9 cellular contexts compared by ENCODE assay signal in the genomic region with DNA sequence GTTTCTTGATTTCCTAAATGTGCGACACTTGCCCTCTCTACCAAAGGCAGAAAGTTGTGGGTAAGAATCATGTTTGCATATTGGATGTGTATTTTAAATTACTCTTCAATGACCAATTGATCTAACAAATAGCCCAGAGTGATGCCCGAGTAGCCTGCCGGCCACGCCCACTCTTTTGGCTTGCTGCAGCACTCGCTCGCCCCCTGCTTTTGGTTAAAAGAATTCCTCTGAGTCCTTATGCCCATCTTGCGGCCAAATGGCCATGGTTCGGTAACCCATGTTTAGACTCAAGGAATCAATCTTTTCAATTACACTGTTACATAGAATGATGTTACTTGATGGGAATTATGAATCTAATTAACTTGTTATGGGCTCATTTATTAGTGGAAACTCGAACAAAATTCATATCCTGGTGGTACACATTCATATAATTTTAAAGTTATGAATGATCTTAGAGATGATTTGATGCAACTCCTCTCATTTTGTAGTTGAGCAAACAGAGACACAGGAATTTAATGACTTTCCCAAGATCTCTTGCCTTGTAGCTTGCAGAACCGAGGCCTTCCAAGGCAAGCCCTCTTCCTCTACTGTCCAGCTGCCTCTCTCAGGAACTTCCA. TPM values are rescaled to one million over a fixed set of nuclear protein-coding genes. Genes with fewer than 3 reads are reported as not detected.
DNase-seq lines count a peak whose midpoint lies in the region; ATAC-seq and TF ChIP-seq lines count a peak whose summit lies in the region.
"Had no signal": no experiment of that assay in that cellular context is flagged by ENCODE, and none has a peak within 500 bp of the region (broad histone marks: within the 10 kb centered on the region; RNA-seq: fewer than 3 reads in every experiment).

No MANE protein-coding gene starts in this region.

- no peaks in the 10 kb centered on the region for H3K9me2 ChIP-seq in OCI-LY1 (ENCODE audit: low read depth, low read length)

- H3K4me3 Mint-ChIP-seq in CD8-positive, alpha-beta memory T cell = peak overlapping the region in 1 of 7 donors; percentile 49
- no peak overlapping the region for H3K4me3 Mint-ChIP-seq in neural progenitor cell
- H3K4me3 Mint-ChIP-seq: T-cell had no signal

- ATAC-seq in GM18870 (IDR thresholded peaks at IDR 0.05; ENCODE audit: unreplicated experiment) = peak; percentile 88
- ATAC-seq in HG02970 (IDR thresholded peaks at IDR 0.05; ENCODE audit: low FRiP score, unreplicated experiment) = peak; percentile 94
- ATAC-seq: T-cell had no signal

- CTCF ChIA-PET in CD8-positive, alpha-beta memory T cell (lab: Charles Lee) = no interaction called here

- no peak overlapping the region for H3K27ac ChIP-seq in CD8-positive, alpha-beta memory T cell (ENCODE audit: low read depth, low read length)
- no peak overlapping the region for H3K27ac ChIP-seq in OCI-LY1 (ENCODE audit: low read depth, low read length, poor library complexity, severe bottlenecking)
- H3K27ac ChIP-seq in neural progenitor cell = no peak overlapping the region

- H3K27me3 Mint-ChIP-seq in CD8-positive, alpha-beta memory T cell = no peaks in the 10 kb centered on the region
- H3K27me3 Mint-ChIP-seq in neural progenitor cell (ENCODE audit: insufficient read depth, low read depth) = peaks cover 2% of the 10 kb centered on the region
- H3K27me3 Mint-ChIP-seq: T-cell had no signal

- no peaks in the 10 kb centered on the region for H4K20me1 ChIP-seq in OCI-LY1 (ENCODE audit: insufficient read depth, low read length)
- H4K20me1 ChIP-seq in neural progenitor cell (ENCODE audit: low read depth) = no peaks in the 10 kb centered on the region

- no peak overlapping the region for H3K4me3 ChIP-seq in CD8-positive, alpha-beta memory T cell (ENCODE audit: low read length)
- no peak overlapping the region for H3K4me3 ChIP-seq in OCI-LY1 (ENCODE audit: low read depth, low read length, poor library complexity, severe bottlenecking)
- no peak overlapping the region for H3K4me3 ChIP-seq in neural progenitor cell

- H3K79me2 ChIP-seq in OCI-LY1 (ENCODE audit: insufficient read depth, low read length) = no peaks in the 10 kb centered on the region
- no peaks in the 10 kb centered on the region for H3K79me2 ChIP-seq in neural progenitor cell (ENCODE audit: low read depth)

- H3K27me3 ChIP-seq in CD8-positive, alpha-beta memory T cell (ENCODE audit: insufficient read depth, low read length, poor library complexity, severe bottlenecking) = no peaks in the 10 kb centered on the region
- H3K27me3 ChIP-seq in OCI-LY1 (ENCODE audit: insufficient read depth, low read length) (no peaks in the 10 kb centered on the region), neural progenitor cell (no peaks in the 10 kb centered on the region)

- H2AFZ ChIP-seq in OCI-LY1 (ENCODE audit: low read length) (no peak overlapping the region), neural progenitor cell (replicated peaks) (no peak overlapping the region)

- H3K36me3 Mint-ChIP-seq in CD8-positive, alpha-beta memory T cell = peaks cover 1 to 12% (median 3%) of the 10 kb centered on the region in 3 donors
- H3K36me3 Mint-ChIP-seq in neural progenitor cell = peaks cover 2% of the 10 kb centered on the region

- H3K4me1 Mint-ChIP-seq in CD8-positive, alpha-beta memory T cell = peaks cover 0 to 5% (median 0%) of the 10 kb centered on the region in 3 donors
- H3K4me1 Mint-ChIP-seq in neural progenitor cell = peaks cover 2% of the 10 kb centered on the region

- H3K4me2 ChIP-seq in OCI-LY1 (ENCODE audit: low read length) (no peak overlapping the region), neural progenitor cell (no peak overlapping the region)

- H3F3A ChIP-seq in OCI-LY1 (ENCODE audit: insufficient read depth, low read length) = no peaks in the 10 kb centered on the region
- no peaks in the 10 kb centered on the region for H3F3A ChIP-seq in neural progenitor cell (ENCODE audit: low read depth)

- H3K9ac ChIP-seq in OCI-LY1 (ENCODE audit: low read length) (no peak overlapping the region), neural progenitor cell (no peak overlapping the region)

- H3K36me3 ChIP-seq in CD8-positive, alpha-beta memory T cell (ENCODE audit: insufficient read depth, low read length) = no peaks in the 10 kb centered on the region
- no peaks in the 10 kb centered on the region for H3K36me3 ChIP-seq in OCI-LY1 (ENCODE audit: insufficient read depth, low read length)
- H3K36me3 ChIP-seq in neural progenitor cell = no peaks in the 10 kb centered on the region

- no peaks in the 10 kb centered on the region for H3K9me3 Mint-ChIP-seq in CD8-positive, alpha-beta memory T cell
- no peaks in the 10 kb centered on the region for H3K9me3 Mint-ChIP-seq in neural progenitor cell
- H3K9me3 Mint-ChIP-seq: T-cell had no signal

- peak overlapping the region in 1 of 8 donors; percentile 33 for H3K27ac Mint-ChIP-seq in CD8-positive, alpha-beta memory T cell
- no peak overlapping the region for H3K27ac Mint-ChIP-seq in neural progenitor cell
- H3K27ac Mint-ChIP-seq: T-cell had no signal

- no peaks in the 10 kb centered on the region for H3K9me3 ChIP-seq in CD8-positive, alpha-beta memory T cell (ENCODE audit: low read length)
- no peaks in the 10 kb centered on the region for H3K9me3 ChIP-seq in OCI-LY1 (ENCODE audit: low read length)
- H3K9me3 ChIP-seq in neural progenitor cell (ENCODE audit: low read depth) = no peaks in the 10 kb centered on the region

- TF ChIP-seq CTCF in OCI-LY1 (IDR thresholded peaks at IDR 0.05; ENCODE audit: low read length) (peak; percentile 92), neural progenitor cell (IDR thresholded peaks at IDR 0.05) (peak; percentile 86)

- no peaks in the 10 kb centered on the region for H3K4me1 ChIP-seq in CD8-positive, alpha-beta memory T cell (ENCODE audit: insufficient read depth, low read length)
- H3K4me1 ChIP-seq in OCI-LY1 (ENCODE audit: insufficient read depth, low read length, severe bottlenecking) = no peaks in the 10 kb centered on the region
- peaks cover 9% of the 10 kb centered on the region for H3K4me1 ChIP-seq in neural progenitor cell

- peak in 3 of 5 donors; percentile 3 to 15 (median 5) for DNase-seq in CD8-positive, alpha-beta memory T cell
- DNase-seq in dermis microvascular lymphatic vessel endothelial cell (ENCODE audit: low read depth in 2 of 2) (peak; percentile 27 to 62), neural progenitor cell (ENCODE audit: low spot score) (peak; percentile 85), NCI-H1092 treated with DMSO at 0.1 percent for 48 hours (lab: John Stamatoyannopoulos, UW) (no peak), NCI-H526 treated with DMSO at 0.1 percent for 48 hours (lab: John Stamatoyannopoulos, UW) (no peak)

- POLR2A ChIA-PET in CD8-positive, alpha-beta memory T cell (lab: Charles Lee) = no interaction called here

RNA-seq across cellular contexts. Expression of a gene that starts 36.5 kb away (rescaled TPM):
- total RNA-seq in CD8-positive, alpha-beta memory T cell = not detected
- polyA plus RNA-seq in CD8-positive, alpha-beta memory T cell = not detected
- total RNA-seq in dermis microvascular lymphatic vessel endothelial cell = 50.1 and 66.2 TPM in 2 replicates
- 0.53 TPM in 1 of 2 replicates, not detected in the other for total RNA-seq in neural progenitor cell (ENCODE audit: low replicate concordance)

Comparison
In these comparisons a context has a peak if more than half of its experiments do, and no peak if none do; other contexts are left out.
1. DNase-seq: peak in CD8-positive, alpha-beta memory T cell (3 of 5), dermis microvascular lymphatic vessel endothelial cell (2 of 2) and neural progenitor cell (single experiment); none in NCI-H1092 treated with DMSO at 0.1 percent for 48 hours (single experiment) and NCI-H526 treated with DMSO at 0.1 percent for 48 hours (single experiment).
2. RNA of a gene that starts 36.5 kb away (total RNA-seq): 50.1 to 66.2 TPM in dermis microvascular lymphatic vessel endothelial cell; not detected in CD8-positive, alpha-beta memory T cell and 0.53 TPM in neural progenitor cell; every median in the first group is over 10 times any median in the second.